In the genomic region with DNA sequence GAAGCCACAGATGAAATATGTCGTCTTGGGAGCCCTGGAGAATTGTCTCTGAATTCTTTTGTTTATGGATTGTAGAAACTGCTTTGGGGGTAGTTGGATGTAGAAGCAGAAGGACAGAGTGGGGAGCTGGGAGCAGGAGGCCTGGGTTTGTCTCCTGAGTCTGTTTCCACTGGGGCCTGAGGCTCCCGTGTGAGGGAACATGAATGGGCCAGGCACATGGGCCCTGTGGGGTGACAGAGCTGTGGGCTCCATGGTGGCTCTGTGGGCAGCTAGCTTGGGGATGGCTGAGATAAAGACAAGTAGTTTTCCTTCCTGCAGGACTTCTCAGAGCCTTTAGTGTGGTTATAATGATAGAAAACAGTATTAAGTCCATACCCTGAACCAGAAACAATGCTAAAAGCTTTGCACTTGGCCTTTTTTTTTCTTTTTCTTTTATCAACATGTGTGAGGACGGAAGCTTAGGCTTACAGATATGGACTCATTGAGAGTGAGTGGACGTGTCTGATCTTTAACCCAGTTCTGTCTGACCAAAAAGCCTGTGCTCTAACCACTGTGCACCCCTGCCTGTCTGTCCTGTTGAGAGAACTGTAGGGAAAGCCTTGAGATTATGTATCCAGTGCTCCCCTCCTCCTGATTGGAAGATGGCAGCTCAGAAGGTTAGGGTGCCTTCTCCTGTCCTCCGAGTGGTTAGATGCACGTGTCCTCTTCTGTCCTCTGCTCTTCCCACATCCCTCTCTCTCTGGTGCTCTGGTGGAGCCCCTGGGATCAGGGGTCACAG, we compare ENCODE assay signal across 11 cellular contexts.
DNase-seq lines count a peak whose midpoint lies in the region; ATAC-seq and TF ChIP-seq lines count a peak whose summit lies in the region.
"Had no signal": no experiment of that assay in that cellular context is flagged by ENCODE, and none has a peak within 500 bp of the region (broad histone marks: within the 10 kb centered on the region; RNA-seq: fewer than 3 reads in every experiment).

No MANE protein-coding gene starts in this region.

- peak overlapping the region; percentile 79 for H3K27ac Mint-ChIP-seq in activated naive CD4-positive, alpha-beta T cell treated with anti-CD3 and anti-CD28 coated beads, Interleukin-2, amount 10 ng/mL, durations not matched to agents 7 days and 5 days

- H3K9me3 Mint-ChIP-seq in activated naive CD4-positive, alpha-beta T cell treated with anti-CD3 and anti-CD28 coated beads, Interleukin-2, amount 10 ng/mL, durations not matched to agents 7 days and 5 days = no peaks in the 10 kb centered on the region
- H3K9me3 Mint-ChIP-seq: brain, neural crest cell had no signal

- H2AFZ ChIP-seq in osteoblast (ENCODE audit: low read length) = no peak overlapping the region

- CTCF ChIA-PET in activated naive CD4-positive, alpha-beta T cell treated with anti-CD3 and anti-CD28 coated beads, Interleukin-2, amount 10 ng/mL, durations not matched to agents 7 days and 5 days (lab: Charles Lee) = interaction anchor here (0.9 to 3.9 kb wide), 12 partner anchors 8 to 1172 kb away, joined by 3 to 54 read pairs (median 4); a partner anchor contains a TSS

- peaks cover 5% of the 10 kb centered on the region for H3K36me3 Mint-ChIP-seq in activated naive CD4-positive, alpha-beta T cell treated with anti-CD3 and anti-CD28 coated beads, Interleukin-2, amount 10 ng/mL, durations not matched to agents 7 days and 5 days
- H3K36me3 Mint-ChIP-seq: brain had no signal

- ATAC-seq in GM21367 (IDR thresholded peaks at IDR 0.05; ENCODE audit: unreplicated experiment) = no peak
- no peak for ATAC-seq in SK-N-SH treated with all-trans-retinoic acid at 6 μM for 48 hours

- no peaks in the 10 kb centered on the region for H3K36me3 ChIP-seq in osteoblast (ENCODE audit: insufficient read depth, low read length)
- H3K36me3 ChIP-seq: esophagus muscularis mucosa had no signal

- no peaks in the 10 kb centered on the region for H4K20me1 ChIP-seq in osteoblast (ENCODE audit: insufficient read depth, low read length)

- peaks cover 7% of the 10 kb centered on the region for H3K4me1 ChIP-seq in osteoblast (ENCODE audit: insufficient read depth, low read length)

- H3K27ac ChIP-seq in osteoblast (ENCODE audit: low read depth, low read length) = no peak overlapping the region
- H3K27ac ChIP-seq: esophagus muscularis mucosa had no signal

- H3K27me3 ChIP-seq in osteoblast (ENCODE audit: insufficient read depth, low read length) = no peaks in the 10 kb centered on the region

- H3K4me2 ChIP-seq in osteoblast (ENCODE audit: insufficient read depth, low read length) = peak overlapping the region; percentile 10

- no peaks in the 10 kb centered on the region for H3K79me2 ChIP-seq in osteoblast (ENCODE audit: insufficient read depth, low read length)

- no peaks in the 10 kb centered on the region for H3K9me3 ChIP-seq in osteoblast (ENCODE audit: low read depth, low read length)
- H3K9me3 ChIP-seq: esophagus muscularis mucosa had no signal

- TF ChIP-seq CTCF in NB4 (IDR thresholded peaks at IDR 0.05; ENCODE audit: low read depth, low read length) (no peak), osteoblast (IDR thresholded peaks at IDR 0.05; ENCODE audit: extremely low read depth, low read depth, low read length) (no peak)

- peak; percentile 15 for DNase-seq in NCI-H510A treated with DMSO at 0.1 percent for 48 hours (lab: John Stamatoyannopoulos, UW)
- DNase-seq in NCI-H510A (lab: John Stamatoyannopoulos, UW) = no peak
- DNase-seq in NB4 (ENCODE audit: low read depth) = peak; percentile 83
- DNase-seq in activated naive CD4-positive, alpha-beta T cell treated with anti-CD3 and anti-CD28 coated beads, Interleukin-2, amount 10 ng/mL, durations not matched to agents 7 days and 5 days = peak; percentile 39
- no peak for DNase-seq in osteoblast (ENCODE audit: insufficient read length, low spot score, missing footprints)
- no peak for DNase-seq in NCI-H2196 (lab: John Stamatoyannopoulos, UW; ENCODE audit: unreplicated experiment)

- H3K4me3 Mint-ChIP-seq in activated naive CD4-positive, alpha-beta T cell treated with anti-CD3 and anti-CD28 coated beads, Interleukin-2, amount 10 ng/mL, durations not matched to agents 7 days and 5 days = peak overlapping the region; percentile 76
- H3K4me3 Mint-ChIP-seq: neural crest cell had no signal

- peaks cover 21% of the 10 kb centered on the region for H3K27me3 Mint-ChIP-seq in activated naive CD4-positive, alpha-beta T cell treated with anti-CD3 and anti-CD28 coated beads, Interleukin-2, amount 10 ng/mL, durations not matched to agents 7 days and 5 days

- H3K4me1 Mint-ChIP-seq in activated naive CD4-positive, alpha-beta T cell treated with anti-CD3 and anti-CD28 coated beads, Interleukin-2, amount 10 ng/mL, durations not matched to agents 7 days and 5 days = peaks cover 52% of the 10 kb centered on the region

- H3K4me3 ChIP-seq in NB4 (ENCODE audit: low read depth, low read length) (peak overlapping the region; percentile 80), osteoblast (ENCODE audit: insufficient read depth, low read length) (peak overlapping the region; percentile 42)
- H3K4me3 ChIP-seq: esophagus muscularis mucosa had no signal

- TF ChIP-seq POLR2A in NB4 (IDR thresholded peaks at IDR 0.05; ENCODE audit: extremely low read depth, insufficient read length) = no peak

TF ChIP-seq in SK-N-SH treated with all-trans-retinoic acid at 6 μM for 48 hours, 23 proteins besides CTCF, POLR2A, EP300 and RAD21:
- TF ChIP-seq ZFP30 (CRISPR knock-in tag; IDR thresholded peaks at IDR 0.05) = no peak
- TF ChIP-seq TCF4 (CRISPR knock-in tag; IDR thresholded peaks at IDR 0.05; ENCODE audit: borderline replicate concordance) = no peak
- TF ChIP-seq, protein P1, sequence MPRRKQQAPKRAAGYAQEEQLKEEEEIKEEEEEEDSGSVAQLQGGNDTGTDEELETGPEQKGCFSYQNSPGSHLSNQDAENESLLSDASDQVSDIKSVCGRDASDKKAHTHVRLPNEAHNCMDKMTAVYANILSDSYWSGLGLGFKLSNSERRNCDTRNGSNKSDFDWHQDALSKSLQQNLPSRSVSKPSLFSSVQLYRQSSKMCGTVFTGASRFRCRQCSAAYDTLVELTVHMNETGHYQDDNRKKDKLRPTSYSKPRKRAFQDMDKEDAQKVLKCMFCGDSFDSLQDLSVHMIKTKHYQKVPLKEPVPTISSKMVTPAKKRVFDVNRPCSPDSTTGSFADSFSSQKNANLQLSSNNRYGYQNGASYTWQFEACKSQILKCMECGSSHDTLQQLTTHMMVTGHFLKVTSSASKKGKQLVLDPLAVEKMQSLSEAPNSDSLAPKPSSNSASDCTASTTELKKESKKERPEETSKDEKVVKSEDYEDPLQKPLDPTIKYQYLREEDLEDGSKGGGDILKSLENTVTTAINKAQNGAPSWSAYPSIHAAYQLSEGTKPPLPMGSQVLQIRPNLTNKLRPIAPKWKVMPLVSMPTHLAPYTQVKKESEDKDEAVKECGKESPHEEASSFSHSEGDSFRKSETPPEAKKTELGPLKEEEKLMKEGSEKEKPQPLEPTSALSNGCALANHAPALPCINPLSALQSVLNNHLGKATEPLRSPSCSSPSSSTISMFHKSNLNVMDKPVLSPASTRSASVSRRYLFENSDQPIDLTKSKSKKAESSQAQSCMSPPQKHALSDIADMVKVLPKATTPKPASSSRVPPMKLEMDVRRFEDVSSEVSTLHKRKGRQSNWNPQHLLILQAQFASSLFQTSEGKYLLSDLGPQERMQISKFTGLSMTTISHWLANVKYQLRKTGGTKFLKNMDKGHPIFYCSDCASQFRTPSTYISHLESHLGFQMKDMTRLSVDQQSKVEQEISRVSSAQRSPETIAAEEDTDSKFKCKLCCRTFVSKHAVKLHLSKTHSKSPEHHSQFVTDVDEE (CRISPR knock-in tag; IDR thresholded peaks at IDR 0.05) = no peak
- TF ChIP-seq, protein P2, sequence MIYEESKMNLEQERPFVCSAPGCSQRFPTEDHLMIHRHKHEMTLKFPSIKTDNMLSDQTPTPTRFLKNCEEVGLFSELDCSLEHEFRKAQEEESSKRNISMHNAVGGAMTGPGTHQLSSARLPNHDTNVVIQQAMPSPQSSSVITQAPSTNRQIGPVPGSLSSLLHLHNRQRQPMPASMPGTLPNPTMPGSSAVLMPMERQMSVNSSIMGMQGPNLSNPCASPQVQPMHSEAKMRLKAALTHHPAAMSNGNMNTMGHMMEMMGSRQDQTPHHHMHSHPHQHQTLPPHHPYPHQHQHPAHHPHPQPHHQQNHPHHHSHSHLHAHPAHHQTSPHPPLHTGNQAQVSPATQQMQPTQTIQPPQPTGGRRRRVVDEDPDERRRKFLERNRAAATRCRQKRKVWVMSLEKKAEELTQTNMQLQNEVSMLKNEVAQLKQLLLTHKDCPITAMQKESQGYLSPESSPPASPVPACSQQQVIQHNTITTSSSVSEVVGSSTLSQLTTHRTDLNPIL (CRISPR knock-in tag; IDR thresholded peaks at IDR 0.05; ENCODE audit: low read depth) = no peak
- TF ChIP-seq ESRRG (CRISPR knock-in tag; IDR thresholded peaks at IDR 0.05) = no peak
- TF ChIP-seq CSDC2 (CRISPR knock-in tag; IDR thresholded peaks at IDR 0.05) = no peak

Comparison
In these comparisons a context has a peak if more than half of its experiments do, and no peak if none do; other contexts are left out.
1. DNase-seq: peak in NCI-H510A treated with DMSO at 0.1 percent for 48 hours (single experiment), NB4 (single experiment) and activated naive CD4-positive, alpha-beta T cell treated with anti-CD3 and anti-CD28 coated beads, Interleukin-2, amount 10 ng/mL, durations not matched to agents 7 days and 5 days (single experiment); none in NCI-H510A (single experiment), osteoblast (single experiment) and NCI-H2196 (single experiment).